17 cellular contexts compared by ENCODE assay signal in genomic region chr3:71548995-71549394, GRCh38. TPM values are rescaled to one million over a fixed set of nuclear protein-coding genes. Genes with fewer than 3 reads are reported as not detected.
DNase-seq lines count a peak whose midpoint lies in the region; ATAC-seq, FAIRE-seq and TF ChIP-seq lines count a peak whose summit lies in the region.
"Had no signal": no experiment of that assay in that cellular context is flagged by ENCODE, and none has a peak within 500 bp of the region (broad histone marks: within the 10 kb centered on the region; RNA-seq: fewer than 3 reads in every experiment).

No MANE protein-coding gene starts in this region.

- no peak for TF ChIP-seq CTCF in GM12878 (IDR thresholded peaks at IDR 0.05 in 2 of 3, conservative IDR thresholded peaks at IDR 0.05 in 1 of 3; ENCODE audit: control insufficient read depth in 2 of 3, extremely low read depth in 1 of 3, insufficient read depth in 1 of 3, low read depth in 3 of 3, low read length in 3 of 3)
- TF ChIP-seq CTCF in osteocyte (IDR thresholded peaks at IDR 0.05), result no peak

- no peak overlapping the region for H3K9ac ChIP-seq in GM12878 (ENCODE audit: control insufficient read depth, insufficient read depth, low read length)

- H3K9me3 Mint-ChIP-seq in osteocyte (ENCODE audit: unreplicated experiment), result no peaks in the 10 kb centered on the region
- H3K9me3 Mint-ChIP-seq: activated CD4-positive, alpha-beta memory T cell treated with anti-CD3 and anti-CD28 coated beads for 36 hours had no signal

- RAD21 ChIA-PET in GM12878 (lab: Charles Lee; ENCODE audit: unreplicated experiment), result no interaction called here

- no peaks in the 10 kb centered on the region for H3K9me3 ChIP-seq in GM12878 (replicated peaks; ENCODE audit: control insufficient read depth, insufficient read depth, low read length)
- no peaks in the 10 kb centered on the region for H3K9me3 ChIP-seq in aorta (ENCODE audit: control insufficient read depth, low read length)
- H3K9me3 ChIP-seq: Peyer's patch, psoas muscle had no signal

- no peak for TF ChIP-seq RAD21 in GM12878 (IDR thresholded peaks at IDR 0.05; ENCODE audit: insufficient read depth, low read depth, low read length)

- ATAC-seq in GM18511 (IDR thresholded peaks at IDR 0.05; ENCODE audit: unreplicated experiment), result peak; percentile 95
- peak; percentile 95 for ATAC-seq in GM21447 (IDR thresholded peaks at IDR 0.05; ENCODE audit: unreplicated experiment)
- ATAC-seq in HG03097 (IDR thresholded peaks at IDR 0.05; ENCODE audit: low FRiP score, unreplicated experiment), result peak; percentile 94
- peak; percentile 67 for ATAC-seq in GM12878
- ATAC-seq in aorta (ENCODE audit: low FRiP score), result no peak
- ATAC-seq: psoas muscle, T-helper 17 cell had no signal

- no TSS peak for BruUV-seq in GM12878 (replicated peaks; lab: Mats Ljungman, UMichigan)

- no peaks in the 10 kb centered on the region for H4K20me1 ChIP-seq in GM12878 (ENCODE audit: control insufficient read depth, insufficient read depth)

- no peak for TF ChIP-seq POLR2A in GM12878 (IDR thresholded peaks at IDR 0.05; ENCODE audit: low read depth, low read length)

- H3K4me2 ChIP-seq in GM12878 (ENCODE audit: control insufficient read depth, insufficient read depth), result no peak overlapping the region

- in situ Hi-C loops in GM12878 (cut with MboI), result no loop called here

- H3K4me1 Mint-ChIP-seq in osteocyte (ENCODE audit: unreplicated experiment), result peaks cover 25% of the 10 kb centered on the region

- FAIRE-seq in GM12878 (lab: Jason Lieb, UNC), result no peak

- H3K27ac ChIP-seq in GM12878 (ENCODE audit: control insufficient read depth, insufficient read depth) (no peak overlapping the region), aorta (ENCODE audit: low read depth in 1 of 2, low read length in 2 of 2) (no peak overlapping the region)
- H3K27ac ChIP-seq: cardiac muscle cell, Peyer's patch, psoas muscle had no signal

- no peak overlapping the region for H3K4me3 ChIP-seq in GM12878
- H3K4me3 ChIP-seq in aorta (ENCODE audit: low read length in 2 of 2), result no peak overlapping the region
- H3K4me3 ChIP-seq: cardiac muscle cell, Peyer's patch, psoas muscle had no signal

- DNase-seq in GM12878 (ENCODE audit: low read depth, low spot score) (no peak), NCI-H1436 (lab: John Stamatoyannopoulos, UW) (no peak), aorta (no peak), 8988T (no peak), osteocyte (ENCODE audit: extremely low spot score, unreplicated experiment) (no peak)
- DNase-seq: activated CD4-positive, alpha-beta memory T cell treated with anti-CD3 and anti-CD28 coated beads for 36 hours; activated naive CD4-positive, alpha-beta T cell; midbrain; NCI-H2227 treated with DMSO at 0.1 percent for 48 hours; Peyer's patch; psoas muscle; T-helper 17 cell had no signal

- H3K36me3 ChIP-seq in GM12878 (ENCODE audit: control insufficient read depth in 2 of 2, insufficient read depth in 2 of 2, low read length in 1 of 2), result no peaks in the 10 kb centered on the region
- H3K36me3 ChIP-seq in aorta (ENCODE audit: control insufficient read depth in 1 of 2, insufficient read depth in 2 of 2, low read length in 1 of 2), result no peaks in the 10 kb centered on the region
- H3K36me3 ChIP-seq: cardiac muscle cell, Peyer's patch had no signal

- no peaks in the 10 kb centered on the region for H3K79me2 ChIP-seq in GM12878 (ENCODE audit: control insufficient read depth, insufficient read depth, low read length)

- H3K4me3 Mint-ChIP-seq in osteocyte (ENCODE audit: unreplicated experiment), result no peak overlapping the region
- H3K4me3 Mint-ChIP-seq: activated CD4-positive, alpha-beta memory T cell treated with anti-CD3 and anti-CD28 coated beads for 36 hours; B cell; T-helper 17 cell had no signal

- SMC1A ChIA-PET in GM12878 (lab: Charles Lee; ENCODE audit: uncharacterized antibody, unreplicated experiment), result interaction anchor here (0.6 to 0.9 kb wide), 2 partner anchors 11 to 60 kb away, joined by 3 read pairs; no protein-coding TSS in a partner anchor

- no peak overlapping the region for H2AFZ ChIP-seq in GM12878 (ENCODE audit: control insufficient read depth, low read depth, low read length)

- CTCF ChIA-PET in GM12878 (lab: Yijun Ruan, JAX), result no interaction called here

- TF ChIP-seq EP300 in GM12878 (IDR thresholded peaks at IDR 0.05; ENCODE audit: borderline replicate concordance in 1 of 2, control insufficient read depth in 1 of 2, low read depth in 2 of 2, low read length in 2 of 2), result no peak

- intact Hi-C loops in GM12878 (cut with micrococcal nuclease; ENCODE audit: unreplicated experiment), result no loop called here
- intact Hi-C loops in aorta (cut with DNase I), result no loop called here

- H3K4me1 ChIP-seq in GM12878 (ENCODE audit: control insufficient read depth, insufficient read depth, low read length) (no peaks in the 10 kb centered on the region), aorta (ENCODE audit: control insufficient read depth in 1 of 2, insufficient read depth in 2 of 2, low read length in 2 of 2) (peaks cover 0 to 2% of the 10 kb centered on the region in 2 donors)
- H3K4me1 ChIP-seq: Peyer's patch, psoas muscle had no signal

- H3K27ac Mint-ChIP-seq in osteocyte (ENCODE audit: unreplicated experiment), result no peak overlapping the region
- H3K27ac Mint-ChIP-seq: activated CD4-positive, alpha-beta memory T cell treated with anti-CD3 and anti-CD28 coated beads for 36 hours; B cell; T-helper 17 cell had no signal

- H3K27me3 Mint-ChIP-seq in osteocyte (ENCODE audit: unreplicated experiment), result no peaks in the 10 kb centered on the region
- H3K27me3 Mint-ChIP-seq: activated CD4-positive, alpha-beta memory T cell treated with anti-CD3 and anti-CD28 coated beads for 36 hours; T-helper 17 cell had no signal

- POLR2A ChIA-PET in GM12878 (lab: Charles Lee), result no interaction called here

- WGBS in GM12878 (ENCODE audit: insufficient coverage, insufficient replicate concordance, low lambda C conversion rate, missing lambda C conversion rate), result 16% methylated on average over 3 of the region's 3 CpGs
- 93% methylated on average over 3 of the region's 3 CpGs for WGBS in aorta, 2 donors

- H3K36me3 Mint-ChIP-seq in osteocyte (ENCODE audit: unreplicated experiment), result peaks cover 7% of the 10 kb centered on the region

- H3K27me3 ChIP-seq in GM12878 (replicated peaks in 1 of 2; ENCODE audit: control insufficient read depth in 2 of 2, insufficient read depth in 2 of 2, low read length in 1 of 2) (no peaks in the 10 kb centered on the region; a peak in 1 of 4 replicates), aorta (ENCODE audit: control insufficient read depth in 1 of 2, insufficient read depth in 2 of 2, low read length in 1 of 2) (no peaks in the 10 kb centered on the region)
- H3K27me3 ChIP-seq: cardiac muscle cell, Peyer's patch had no signal

TF ChIP-seq in GM12878, 131 proteins besides CTCF, POLR2A, EP300 and RAD21:
- no peak for TF ChIP-seq SUPT20H (IDR thresholded peaks at IDR 0.05; ENCODE audit: borderline replicate concordance, control insufficient read depth, low read depth, low read length)
- TF ChIP-seq RELB (IDR thresholded peaks at IDR 0.05; ENCODE audit: low read depth), result no peak
- TF ChIP-seq SIX5 (IDR thresholded peaks at IDR 0.05; ENCODE audit: low read depth, low read length, severe bottlenecking), result no peak
- no peak for TF ChIP-seq IKZF1 (conservative IDR thresholded peaks at IDR 0.05)
- TF ChIP-seq YY1 (IDR thresholded peaks at IDR 0.05; ENCODE audit: low read depth, low read length), result no peak
- no peak for TF ChIP-seq NR2F1 (conservative IDR thresholded peaks at IDR 0.05)
- no peak for TF ChIP-seq FOXM1 (IDR thresholded peaks at IDR 0.05; ENCODE audit: low read depth, low read length)
- TF ChIP-seq KLF5 (IDR thresholded peaks at IDR 0.05; ENCODE audit: partially characterized antibody), result no peak

RNA-seq across cellular contexts. Expression of gene FOXP1, which starts 34.5 kb away (rescaled TPM):
- total RNA-seq in GM12878 (2013; cell fraction: nucleolus; rRNA removed), result 0.49 and 1.2 TPM in 2 replicates
- total RNA-seq in GM12878 (2014; rRNA removed) (0.51 and 0.54 TPM in 2 replicates), GM12878 (2014; rRNA removed; fragmentation: Illumina TruSeq; extraction: Trizol) (0.27 and 0.64 TPM in 2 replicates), GM12878 (2021) (0.90 and 1.6 TPM in 2 replicates), aorta (100 to 1,000 TPM; 187 to 263 TPM), osteocyte (195 and 198 TPM in 2 replicates)
- 1.1 TPM for polyA plus RNA-seq in GM12878 (2011; ENCODE audit: low read depth)
- polyA plus RNA-seq in GM12878 (2011; rRNA removed) (0.10 TPM in 1 of 2 replicates, not detected in the other), GM12878 (2014; fragmentation: Illumina TruSeq; extraction: Trizol) (0.21 and 0.36 TPM in 2 replicates), GM12878 (2014; fragmentation: Nextera tagmentation; extraction: Ambion mirVana) (under 1 TPM; 0.13 to 0.14 TPM), GM12878 (2014; rRNA removed) (0.05 and 0.14 TPM in 2 replicates), GM12878 (2016; fragmentation: Nextera tagmentation; extraction: Ambion mirVana) (under 1 TPM in 1 of 2 experiments, not detected in 1; 0.20 TPM), aorta (10 to 100 TPM; 15.2 to 33.1 TPM)
- polyA plus RNA-seq in GM12878 (2011; cell fraction: cytosol; rRNA removed), result 0.04 and 0.08 TPM in 2 replicates
- polyA plus RNA-seq in GM12878 (2011; cell fraction: nucleus; rRNA removed), result 0.13 TPM in 1 of 2 replicates, not detected in the other
- 1.1 and 1.2 TPM in 2 replicates for polyA plus RNA-seq in GM12878 (2012)
- 0.15 and 0.36 TPM in 2 replicates for polyA minus RNA-seq in GM12878 (2011; rRNA and poly(A)+ RNA removed)
- 2.6 TPM in 1 of 2 replicates, not detected in the other for polyA minus RNA-seq in GM12878 (2011; cell fraction: cytosol; rRNA and poly(A)+ RNA removed)
- 0.48 and 1.1 TPM in 2 replicates for polyA minus RNA-seq in GM12878 (2011; cell fraction: nucleus; rRNA and poly(A)+ RNA removed)

Comparison
In these comparisons a context has a peak if more than half of its experiments do, and no peak if none do; other contexts are left out.
1. RNA of gene FOXP1, which starts 34.5 kb away (total RNA-seq): 187 to 263 TPM in aorta and 195 to 198 TPM in osteocyte; 0.27 to 1.6 TPM in GM12878; every median in the first group is over 10 times any median in the second.